In genomic region chr11:67632175-67632981, GRCh38 we compare ENCODE assay signal across 9 cellular contexts. TPM values are rescaled to one million over a fixed set of nuclear protein-coding genes. Genes with fewer than 3 reads are reported as not detected.
DNase-seq lines count a peak whose midpoint lies in the region; ATAC-seq and TF ChIP-seq lines count a peak whose summit lies in the region.
"Had no signal": no experiment of that assay in that cellular context is flagged by ENCODE, and none has a peak within 500 bp of the region (broad histone marks: within the 10 kb centered on the region; RNA-seq: fewer than 3 reads in every experiment).

No MANE protein-coding gene starts in this region.

- peak overlapping the region; percentile 83 for H3K9ac ChIP-seq in NT2/D1 (ENCODE audit: insufficient read length, low read depth)

- 0 out of 2 replicates have a peak overlapping the region, but pooled peaks have one; percentile 93 for H3K27ac ChIP-seq in 22Rv1

- peaks cover 16% of the 10 kb centered on the region for H3K4me1 ChIP-seq in NT2/D1 (ENCODE audit: insufficient read depth, insufficient read length)

- H3K27me3 ChIP-seq in NT2/D1 (ENCODE audit: insufficient read depth, insufficient read length), result no peaks in the 10 kb centered on the region

- H3K4me3 ChIP-seq in NT2/D1 (ENCODE audit: insufficient read length, low read depth), result peak overlapping the region; percentile 53

- no peak for TF ChIP-seq CTCF in 22Rv1 (IDR thresholded peaks at IDR 0.05)

- H3K9me3 ChIP-seq in NT2/D1 (ENCODE audit: insufficient read depth, low read length), result no peaks in the 10 kb centered on the region

- ATAC-seq in left lobe of liver, result peak; percentile 42
- no peak for ATAC-seq in HG02678 (IDR thresholded peaks at IDR 0.05; ENCODE audit: unreplicated experiment)
- no peak for ATAC-seq in HG02623 (IDR thresholded peaks at IDR 0.05; ENCODE audit: unreplicated experiment)
- ATAC-seq in GM18502 (IDR thresholded peaks at IDR 0.05; ENCODE audit: poor library complexity, unreplicated experiment), result no peak

- DNase-seq in NT2/D1 (ENCODE audit: low read depth, low spot score), result no peak
- peak; percentile 97 for DNase-seq in left lobe of liver (ENCODE audit: low spot score)
- DNase-seq: activated T-cell treated with anti-CD3 and anti-CD28 coated beads, Interleukin-2, amount 50 U/mL, for 1 hour; COR-L47 had no signal

- no peaks in the 10 kb centered on the region for H3K36me3 ChIP-seq in NT2/D1 (ENCODE audit: insufficient read depth, insufficient read length, low read length)

RNA-seq across cellular contexts. Expression of gene NUDT8, which starts 2.6 kb away (rescaled TPM):
- 41.6 TPM for total RNA-seq in left lobe of liver

RNA-seq across cellular contexts. Expression of gene TBX10, which starts 7.2 kb away (rescaled TPM):
- 0.15 TPM for total RNA-seq in left lobe of liver
- total RNA-seq: RPMI7951 had no signal

RNA-seq across cellular contexts. Expression of gene ACY3, which starts 18.2 kb away (rescaled TPM):
- 9.7 TPM for total RNA-seq in left lobe of liver

RNA-seq across cellular contexts. Expression of gene NDUFV1, which starts 25.6 kb away (rescaled TPM):
- 192 TPM for total RNA-seq in left lobe of liver

RNA-seq across cellular contexts. Expression of gene ALDH3B2, which starts 42.0 kb away (rescaled TPM):
- not detected for total RNA-seq in left lobe of liver
- total RNA-seq: RPMI7951 had no signal
